Comparison of ENCODE assay signal across 25 cellular contexts in the genomic region with DNA sequence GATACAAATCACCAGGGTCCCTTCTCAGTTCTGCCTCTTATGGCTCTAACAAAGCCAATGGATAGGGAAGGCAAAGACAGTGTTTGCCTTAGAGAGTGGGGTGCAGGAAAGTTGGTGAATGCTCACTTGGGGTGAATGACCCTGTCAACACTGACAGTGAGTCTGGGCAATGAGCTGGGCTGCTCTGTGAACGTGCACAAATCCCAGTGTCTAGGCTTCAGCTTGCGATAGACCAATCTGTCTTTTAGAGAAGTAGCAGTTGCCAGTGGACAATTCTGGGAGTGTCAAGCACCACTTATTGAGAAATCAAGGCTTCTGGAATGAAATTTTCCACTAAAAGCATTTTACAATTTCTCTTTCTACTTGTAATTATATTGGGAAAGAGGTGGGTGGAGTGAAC.
A peak's percentile ranks its signal among the peaks of the same experiment; 100 is the strongest.
DNase-seq lines count a peak whose midpoint lies in the region; ATAC-seq and TF ChIP-seq lines count a peak whose summit lies in the region.
"Had no signal": no experiment of that assay in that cellular context is flagged by ENCODE, and none has a peak within 500 bp of the region (broad histone marks: within the 10 kb centered on the region; RNA-seq: fewer than 3 reads in every experiment).

No MANE protein-coding gene starts in this region.

- no peak overlapping the region for H3K27ac Mint-ChIP-seq in endodermal cell
- H3K27ac Mint-ChIP-seq: activated CD8-positive, alpha-beta T cell treated with anti-CD3 and anti-CD28 coated beads, Interleukin-2, amount 10 ng/mL, durations not matched to agents 7 days and 5 days; activated naive CD4-positive, alpha-beta T cell treated with anti-CD3 and anti-CD28 coated beads, Interleukin-2, amount 50 U/mL, for 24 hours; CD14-positive monocyte; progenitor cell of endocrine pancreas; T-helper 17 cell had no signal

- TF ChIP-seq CTCF in endodermal cell (conservative IDR thresholded peaks at IDR 0.05) (no peak), upper lobe of right lung (IDR thresholded peaks at IDR 0.05) (no peak)

- H3K9ac ChIP-seq in endodermal cell (ENCODE audit: extremely low read depth, low read length, poor library complexity, severe bottlenecking), result no peak overlapping the region
- H3K9ac ChIP-seq: SK-N-SH had no signal

- no peaks in the 10 kb centered on the region for H3K4me1 Mint-ChIP-seq in endodermal cell
- H3K4me1 Mint-ChIP-seq: activated naive CD4-positive, alpha-beta T cell treated with anti-CD3 and anti-CD28 coated beads, Interleukin-2, amount 50 U/mL, for 24 hours had no signal

- peak; percentile 52 for ATAC-seq in left lobe of liver
- peak; percentile 80 for ATAC-seq in upper lobe of right lung
- ATAC-seq in HG03432 (IDR thresholded peaks at IDR 0.05; ENCODE audit: unreplicated experiment), result no peak
- ATAC-seq: activated CD8-positive, alpha-beta T cell treated with anti-CD3 and anti-CD28 coated beads, Interleukin-2, amount 10 ng/mL, durations not matched to agents 7 days and 5 days; HCT116; T-helper 17 cell had no signal

- no peak overlapping the region for H3K4me3 Mint-ChIP-seq in endodermal cell
- H3K4me3 Mint-ChIP-seq: activated CD8-positive, alpha-beta T cell treated with anti-CD3 and anti-CD28 coated beads, Interleukin-2, amount 10 ng/mL, durations not matched to agents 7 days and 5 days; activated naive CD4-positive, alpha-beta T cell treated with anti-CD3 and anti-CD28 coated beads, Interleukin-2, amount 50 U/mL, for 24 hours; CD14-positive monocyte; naive B cell; T-helper 17 cell had no signal

- H3K27me3 Mint-ChIP-seq in endodermal cell (ENCODE audit: insufficient read depth), result peaks cover 5% of the 10 kb centered on the region
- H3K27me3 Mint-ChIP-seq: activated naive CD4-positive, alpha-beta T cell treated with anti-CD3 and anti-CD28 coated beads, Interleukin-2, amount 50 U/mL, for 24 hours; progenitor cell of endocrine pancreas had no signal

- H3K9me3 ChIP-seq in endodermal cell (ENCODE audit: control insufficient read depth, low read length) (no peaks in the 10 kb centered on the region), upper lobe of right lung (no peaks in the 10 kb centered on the region)
- H3K9me3 ChIP-seq: Caco-2, neutrophil, SK-N-SH had no signal

- intact Hi-C loops in upper lobe of right lung (cut with DNase I), result no loop called here

- H3K36me3 ChIP-seq in endodermal cell (ENCODE audit: control insufficient read depth, insufficient read depth, low read length) (no peaks in the 10 kb centered on the region), upper lobe of right lung (no peaks in the 10 kb centered on the region)
- H3K36me3 ChIP-seq: neutrophil had no signal

- H3K9me3 Mint-ChIP-seq in endodermal cell, result peaks cover 5% of the 10 kb centered on the region
- H3K9me3 Mint-ChIP-seq: activated naive CD4-positive, alpha-beta T cell treated with anti-CD3 and anti-CD28 coated beads, Interleukin-2, amount 50 U/mL, for 24 hours; naive B cell had no signal

- no peaks in the 10 kb centered on the region for H3K27me3 ChIP-seq in endodermal cell (ENCODE audit: control insufficient read depth, insufficient read depth, low read length, poor library complexity, severe bottlenecking)
- no peaks in the 10 kb centered on the region for H3K27me3 ChIP-seq in upper lobe of right lung

- 87 to 98% methylated on average over 2 of the region's 2 CpGs for WGBS in endodermal cell (ENCODE audit: insufficient coverage in 1 of 2, insufficient read length in 1 of 2), 2 experiments

- H3K27ac ChIP-seq in endodermal cell (ENCODE audit: low read depth, low read length), result no peak overlapping the region
- H3K27ac ChIP-seq in upper lobe of right lung, result no peak overlapping the region
- no peak overlapping the region for H3K27ac ChIP-seq in substantia nigra (ENCODE audit: low read depth, low read length, poor library complexity, severe bottlenecking)
- H3K27ac ChIP-seq: neutrophil had no signal

- no peak overlapping the region for H3K4me3 ChIP-seq in endodermal cell (ENCODE audit: low read length)
- H3K4me3 ChIP-seq in upper lobe of right lung, result no peak overlapping the region

- H3K4me1 ChIP-seq in endodermal cell (ENCODE audit: control insufficient read depth, insufficient read depth, low read length), result peaks cover 2% of the 10 kb centered on the region
- peaks cover 6% of the 10 kb centered on the region for H3K4me1 ChIP-seq in upper lobe of right lung

- peak; percentile 52 for DNase-seq in NCI-H82 (lab: John Stamatoyannopoulos, UW)
- DNase-seq in NCI-H82 treated with DMSO at 0.1 percent for 48 hours (lab: John Stamatoyannopoulos, UW; ENCODE audit: unreplicated experiment), result no peak
- peak; percentile 11 for DNase-seq in endodermal cell
- no peak for DNase-seq in left lobe of liver (ENCODE audit: low spot score)
- DNase-seq in upper lobe of right lung, result no peak
- no peak for DNase-seq in substantia nigra (lab: John Stamatoyannopoulos, UW)
- DNase-seq in NCI-H128 (lab: John Stamatoyannopoulos, UW; ENCODE audit: unreplicated experiment), result no peak
- DNase-seq: activated CD8-positive, alpha-beta T cell treated with anti-CD3 and anti-CD28 coated beads, Interleukin-2, amount 10 ng/mL, durations not matched to agents 7 days and 5 days; Caco-2; hypothalamus; Karpas-422; midbrain; naive B cell; NCI-H1694; NCI-H2171; SK-N-SH; stimulated activated CD4-positive, alpha-beta T cell treated with anti-CD3 and anti-CD28 coated beads, Interleukin-4, amount 100 ng/mL, for 4 hours; T-helper 17 cell; trophoblast cell had no signal

- no peaks in the 10 kb centered on the region for H3K36me3 Mint-ChIP-seq in endodermal cell (ENCODE audit: low read depth)
- H3K36me3 Mint-ChIP-seq: activated naive CD4-positive, alpha-beta T cell treated with anti-CD3 and anti-CD28 coated beads, Interleukin-2, amount 50 U/mL, for 24 hours; CD14-positive monocyte; naive B cell had no signal

Comparison
In these comparisons a context has a peak if more than half of its experiments do, and no peak if none do; other contexts are left out.
1. DNase-seq: peak in NCI-H82 (single experiment) and endodermal cell (single experiment); none in NCI-H82 treated with DMSO at 0.1 percent for 48 hours (single experiment), left lobe of liver (single experiment), upper lobe of right lung (single experiment), substantia nigra (0 of 49) and NCI-H128 (single experiment).